Comparison of ENCODE assay signal across 1 cellular context in the genomic region with DNA sequence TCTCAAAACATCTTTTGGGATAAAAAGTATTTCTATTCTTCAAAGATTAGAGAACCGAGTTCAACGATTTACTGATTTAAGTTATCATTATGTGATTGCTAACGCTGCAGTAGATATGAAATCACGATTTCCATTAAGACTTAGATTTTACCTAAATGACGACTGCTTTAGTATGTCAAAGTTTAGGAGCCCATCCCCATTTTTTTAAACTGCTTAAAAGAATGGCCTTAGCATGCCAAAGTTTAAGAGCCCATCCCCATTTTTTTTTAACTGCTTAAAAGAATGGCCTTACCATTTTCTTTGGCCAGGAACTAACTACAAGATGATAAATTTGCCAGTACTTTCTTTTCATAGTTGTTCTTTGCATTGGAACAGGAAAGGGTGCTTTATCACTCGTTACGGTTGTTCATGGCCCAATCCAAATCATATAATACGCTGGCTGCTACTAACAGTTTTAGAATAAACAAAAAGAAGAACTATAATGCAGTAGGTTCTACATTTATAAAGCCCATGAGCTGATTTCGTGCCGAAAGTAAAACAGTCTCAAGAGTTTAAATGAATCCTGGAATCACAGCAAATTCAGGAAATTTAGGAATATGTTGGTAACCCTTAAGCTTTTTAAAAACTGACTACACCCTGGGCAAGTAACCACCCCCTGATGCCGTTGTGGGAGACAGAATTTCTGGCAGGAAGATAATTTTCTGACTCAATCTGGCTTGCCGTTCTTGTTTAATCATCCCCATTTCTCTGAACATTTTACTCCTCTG.
TF ChIP-seq lines count a peak whose summit lies in the region.

No MANE protein-coding gene starts in this region.

TF ChIP-seq in K562, 482 proteins besides CTCF, POLR2A, EP300 and RAD21 (continues in another document):
- TF ChIP-seq, protein P1, sequence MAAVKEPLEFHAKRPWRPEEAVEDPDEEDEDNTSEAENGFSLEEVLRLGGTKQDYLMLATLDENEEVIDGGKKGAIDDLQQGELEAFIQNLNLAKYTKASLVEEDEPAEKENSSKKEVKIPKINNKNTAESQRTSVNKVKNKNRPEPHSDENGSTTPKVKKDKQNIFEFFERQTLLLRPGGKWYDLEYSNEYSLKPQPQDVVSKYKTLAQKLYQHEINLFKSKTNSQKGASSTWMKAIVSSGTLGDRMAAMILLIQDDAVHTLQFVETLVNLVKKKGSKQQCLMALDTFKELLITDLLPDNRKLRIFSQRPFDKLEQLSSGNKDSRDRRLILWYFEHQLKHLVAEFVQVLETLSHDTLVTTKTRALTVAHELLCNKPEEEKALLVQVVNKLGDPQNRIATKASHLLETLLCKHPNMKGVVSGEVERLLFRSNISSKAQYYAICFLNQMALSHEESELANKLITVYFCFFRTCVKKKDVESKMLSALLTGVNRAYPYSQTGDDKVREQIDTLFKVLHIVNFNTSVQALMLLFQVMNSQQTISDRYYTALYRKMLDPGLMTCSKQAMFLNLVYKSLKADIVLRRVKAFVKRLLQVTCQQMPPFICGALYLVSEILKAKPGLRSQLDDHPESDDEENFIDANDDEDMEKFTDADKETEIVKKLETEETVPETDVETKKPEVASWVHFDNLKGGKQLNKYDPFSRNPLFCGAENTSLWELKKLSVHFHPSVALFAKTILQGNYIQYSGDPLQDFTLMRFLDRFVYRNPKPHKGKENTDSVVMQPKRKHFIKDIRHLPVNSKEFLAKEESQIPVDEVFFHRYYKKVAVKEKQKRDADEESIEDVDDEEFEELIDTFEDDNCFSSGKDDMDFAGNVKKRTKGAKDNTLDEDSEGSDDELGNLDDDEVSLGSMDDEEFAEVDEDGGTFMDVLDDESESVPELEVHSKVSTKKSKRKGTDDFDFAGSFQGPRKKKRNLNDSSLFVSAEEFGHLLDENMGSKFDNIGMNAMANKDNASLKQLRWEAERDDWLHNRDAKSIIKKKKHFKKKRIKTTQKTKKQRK (IDR thresholded peaks at IDR 0.05; ENCODE audit: borderline replicate concordance, low read depth, low read length) = no peak
- TF ChIP-seq SP1 (CRISPR knock-in tag; IDR thresholded peaks at IDR 0.05) = peak; percentile 13; the same call in 1 of the 2 replicates
- TF ChIP-seq, protein P2, sequence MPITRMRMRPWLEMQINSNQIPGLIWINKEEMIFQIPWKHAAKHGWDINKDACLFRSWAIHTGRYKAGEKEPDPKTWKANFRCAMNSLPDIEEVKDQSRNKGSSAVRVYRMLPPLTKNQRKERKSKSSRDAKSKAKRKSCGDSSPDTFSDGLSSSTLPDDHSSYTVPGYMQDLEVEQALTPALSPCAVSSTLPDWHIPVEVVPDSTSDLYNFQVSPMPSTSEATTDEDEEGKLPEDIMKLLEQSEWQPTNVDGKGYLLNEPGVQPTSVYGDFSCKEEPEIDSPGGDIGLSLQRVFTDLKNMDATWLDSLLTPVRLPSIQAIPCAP (CRISPR knock-in tag; IDR thresholded peaks at IDR 0.05; ENCODE audit: borderline replicate concordance) = no peak
- TF ChIP-seq MYBL2 (IDR thresholded peaks at IDR 0.05; ENCODE audit: low read depth) = no peak
- no peak for TF ChIP-seq MYBL2 (CRISPR knock-in tag; IDR thresholded peaks at IDR 0.05; ENCODE audit: borderline replicate concordance)
- no peak for TF ChIP-seq SRSF7 (optimal IDR thresholded peaks at IDR 0.05; ENCODE audit: low read depth, low read length)
- no peak for TF ChIP-seq RBM25 (IDR thresholded peaks at IDR 0.05; ENCODE audit: low read depth, low read length, severe bottlenecking)
- TF ChIP-seq POLR2H (tag; IDR thresholded peaks at IDR 0.05; ENCODE audit: low read depth) = no peak
- TF ChIP-seq, protein P3, sequence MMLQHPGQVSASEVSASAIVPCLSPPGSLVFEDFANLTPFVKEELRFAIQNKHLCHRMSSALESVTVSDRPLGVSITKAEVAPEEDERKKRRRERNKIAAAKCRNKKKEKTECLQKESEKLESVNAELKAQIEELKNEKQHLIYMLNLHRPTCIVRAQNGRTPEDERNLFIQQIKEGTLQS (IDR thresholded peaks at IDR 0.05) = no peak
- TF ChIP-seq, protein P3 (CRISPR knock-in tag; conservative IDR thresholded peaks at IDR 0.05) = no peak
- TF ChIP-seq ZNF584 (CRISPR knock-in tag; IDR thresholded peaks at IDR 0.05; ENCODE audit: low read depth) = no peak
- no peak for TF ChIP-seq BRD4 (IDR thresholded peaks at IDR 0.05)
- TF ChIP-seq ZNF707 (CRISPR knock-in tag; conservative IDR thresholded peaks at IDR 0.05) = no peak
- TF ChIP-seq ZKSCAN3 (CRISPR knock-in tag; IDR thresholded peaks at IDR 0.05) = no peak
- TF ChIP-seq, protein P4, sequence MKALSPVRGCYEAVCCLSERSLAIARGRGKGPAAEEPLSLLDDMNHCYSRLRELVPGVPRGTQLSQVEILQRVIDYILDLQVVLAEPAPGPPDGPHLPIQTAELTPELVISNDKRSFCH (CRISPR knock-in tag; IDR thresholded peaks at IDR 0.05) = no peak
- TF ChIP-seq, protein P4 (tag; IDR thresholded peaks at IDR 0.05) = no peak
- TF ChIP-seq ZBTB8A (IDR thresholded peaks at IDR 0.05; ENCODE audit: partially characterized antibody) = no peak
- TF ChIP-seq, protein P5, sequence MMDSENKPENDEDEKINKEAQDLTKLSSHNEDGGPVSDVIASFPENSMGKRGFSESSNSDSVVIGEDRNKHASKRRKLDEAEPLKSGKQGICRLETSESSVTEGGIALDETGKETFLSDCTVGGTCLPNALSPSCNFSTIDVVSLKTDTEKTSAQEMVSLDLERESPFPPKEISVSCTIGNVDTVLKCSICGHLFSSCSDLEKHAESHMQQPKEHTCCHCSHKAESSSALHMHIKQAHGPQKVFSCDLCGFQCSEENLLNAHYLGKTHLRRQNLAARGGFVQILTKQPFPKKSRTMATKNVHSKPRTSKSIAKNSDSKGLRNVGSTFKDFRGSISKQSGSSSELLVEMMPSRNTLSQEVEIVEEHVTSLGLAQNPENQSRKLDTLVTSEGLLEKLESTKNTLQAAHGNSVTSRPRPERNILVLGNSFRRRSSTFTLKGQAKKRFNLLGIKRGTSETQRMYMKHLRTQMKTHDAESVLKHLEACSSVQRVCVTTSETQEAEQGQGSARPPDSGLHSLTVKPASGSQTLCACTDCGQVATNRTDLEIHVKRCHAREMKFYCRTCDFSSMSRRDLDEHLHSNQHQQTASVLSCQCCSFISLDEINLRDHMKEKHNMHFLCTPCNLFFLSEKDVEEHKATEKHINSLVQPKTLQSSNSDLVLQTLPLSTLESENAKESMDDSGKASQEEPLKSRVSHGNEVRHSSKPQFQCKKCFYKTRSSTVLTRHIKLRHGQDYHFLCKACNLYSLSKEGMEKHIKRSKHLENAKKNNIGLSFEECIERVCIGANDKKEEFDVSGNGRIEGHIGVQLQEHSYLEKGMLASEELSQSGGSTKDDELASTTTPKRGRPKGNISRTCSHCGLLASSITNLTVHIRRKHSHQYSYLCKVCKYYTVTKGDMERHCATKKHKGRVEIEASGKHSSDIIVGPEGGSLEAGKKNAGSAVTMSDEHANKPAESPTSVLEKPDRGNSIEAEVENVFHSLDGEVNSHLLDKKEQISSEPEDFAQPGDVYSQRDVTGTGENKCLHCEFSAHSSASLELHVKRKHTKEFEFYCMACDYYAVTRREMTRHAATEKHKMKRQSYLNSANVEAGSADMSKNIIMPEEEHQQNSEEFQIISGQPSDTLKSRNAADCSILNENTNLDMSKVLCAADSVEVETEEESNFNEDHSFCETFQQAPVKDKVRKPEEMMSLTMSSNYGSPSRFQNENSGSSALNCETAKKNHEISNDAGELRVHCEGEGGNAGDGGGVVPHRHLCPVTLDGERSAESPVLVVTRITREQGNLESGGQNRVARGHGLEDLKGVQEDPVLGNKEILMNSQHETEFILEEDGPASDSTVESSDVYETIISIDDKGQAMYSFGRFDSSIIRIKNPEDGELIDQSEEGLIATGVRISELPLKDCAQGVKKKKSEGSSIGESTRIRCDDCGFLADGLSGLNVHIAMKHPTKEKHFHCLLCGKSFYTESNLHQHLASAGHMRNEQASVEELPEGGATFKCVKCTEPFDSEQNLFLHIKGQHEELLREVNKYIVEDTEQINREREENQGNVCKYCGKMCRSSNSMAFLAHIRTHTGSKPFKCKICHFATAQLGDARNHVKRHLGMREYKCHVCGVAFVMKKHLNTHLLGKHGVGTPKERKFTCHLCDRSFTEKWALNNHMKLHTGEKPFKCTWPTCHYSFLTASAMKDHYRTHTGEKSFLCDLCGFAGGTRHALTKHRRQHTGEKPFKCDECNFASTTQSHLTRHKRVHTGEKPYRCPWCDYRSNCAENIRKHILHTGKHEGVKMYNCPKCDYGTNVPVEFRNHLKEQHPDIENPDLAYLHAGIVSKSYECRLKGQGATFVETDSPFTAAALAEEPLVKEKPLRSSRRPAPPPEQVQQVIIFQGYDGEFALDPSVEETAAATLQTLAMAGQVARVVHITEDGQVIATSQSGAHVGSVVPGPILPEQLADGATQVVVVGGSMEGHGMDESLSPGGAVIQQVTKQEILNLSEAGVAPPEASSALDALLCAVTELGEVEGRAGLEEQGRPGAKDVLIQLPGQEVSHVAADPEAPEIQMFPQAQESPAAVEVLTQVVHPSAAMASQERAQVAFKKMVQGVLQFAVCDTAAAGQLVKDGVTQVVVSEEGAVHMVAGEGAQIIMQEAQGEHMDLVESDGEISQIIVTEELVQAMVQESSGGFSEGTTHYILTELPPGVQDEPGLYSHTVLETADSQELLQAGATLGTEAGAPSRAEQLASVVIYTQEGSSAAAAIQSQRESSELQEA (IDR thresholded peaks at IDR 0.05; ENCODE audit: low read depth) = 0 out of 2 replicates have a peak, but pooled peaks have one; percentile 34
- no peak for TF ChIP-seq RBM14 (IDR thresholded peaks at IDR 0.05; ENCODE audit: borderline replicate concordance, insufficient read depth, low read depth, low read length)
- TF ChIP-seq, protein P6, sequence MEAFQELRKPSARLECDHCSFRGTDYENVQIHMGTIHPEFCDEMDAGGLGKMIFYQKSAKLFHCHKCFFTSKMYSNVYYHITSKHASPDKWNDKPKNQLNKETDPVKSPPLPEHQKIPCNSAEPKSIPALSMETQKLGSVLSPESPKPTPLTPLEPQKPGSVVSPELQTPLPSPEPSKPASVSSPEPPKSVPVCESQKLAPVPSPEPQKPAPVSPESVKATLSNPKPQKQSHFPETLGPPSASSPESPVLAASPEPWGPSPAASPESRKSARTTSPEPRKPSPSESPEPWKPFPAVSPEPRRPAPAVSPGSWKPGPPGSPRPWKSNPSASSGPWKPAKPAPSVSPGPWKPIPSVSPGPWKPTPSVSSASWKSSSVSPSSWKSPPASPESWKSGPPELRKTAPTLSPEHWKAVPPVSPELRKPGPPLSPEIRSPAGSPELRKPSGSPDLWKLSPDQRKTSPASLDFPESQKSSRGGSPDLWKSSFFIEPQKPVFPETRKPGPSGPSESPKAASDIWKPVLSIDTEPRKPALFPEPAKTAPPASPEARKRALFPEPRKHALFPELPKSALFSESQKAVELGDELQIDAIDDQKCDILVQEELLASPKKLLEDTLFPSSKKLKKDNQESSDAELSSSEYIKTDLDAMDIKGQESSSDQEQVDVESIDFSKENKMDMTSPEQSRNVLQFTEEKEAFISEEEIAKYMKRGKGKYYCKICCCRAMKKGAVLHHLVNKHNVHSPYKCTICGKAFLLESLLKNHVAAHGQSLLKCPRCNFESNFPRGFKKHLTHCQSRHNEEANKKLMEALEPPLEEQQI (IDR thresholded peaks at IDR 0.05) = no peak
- TF ChIP-seq, protein P7, sequence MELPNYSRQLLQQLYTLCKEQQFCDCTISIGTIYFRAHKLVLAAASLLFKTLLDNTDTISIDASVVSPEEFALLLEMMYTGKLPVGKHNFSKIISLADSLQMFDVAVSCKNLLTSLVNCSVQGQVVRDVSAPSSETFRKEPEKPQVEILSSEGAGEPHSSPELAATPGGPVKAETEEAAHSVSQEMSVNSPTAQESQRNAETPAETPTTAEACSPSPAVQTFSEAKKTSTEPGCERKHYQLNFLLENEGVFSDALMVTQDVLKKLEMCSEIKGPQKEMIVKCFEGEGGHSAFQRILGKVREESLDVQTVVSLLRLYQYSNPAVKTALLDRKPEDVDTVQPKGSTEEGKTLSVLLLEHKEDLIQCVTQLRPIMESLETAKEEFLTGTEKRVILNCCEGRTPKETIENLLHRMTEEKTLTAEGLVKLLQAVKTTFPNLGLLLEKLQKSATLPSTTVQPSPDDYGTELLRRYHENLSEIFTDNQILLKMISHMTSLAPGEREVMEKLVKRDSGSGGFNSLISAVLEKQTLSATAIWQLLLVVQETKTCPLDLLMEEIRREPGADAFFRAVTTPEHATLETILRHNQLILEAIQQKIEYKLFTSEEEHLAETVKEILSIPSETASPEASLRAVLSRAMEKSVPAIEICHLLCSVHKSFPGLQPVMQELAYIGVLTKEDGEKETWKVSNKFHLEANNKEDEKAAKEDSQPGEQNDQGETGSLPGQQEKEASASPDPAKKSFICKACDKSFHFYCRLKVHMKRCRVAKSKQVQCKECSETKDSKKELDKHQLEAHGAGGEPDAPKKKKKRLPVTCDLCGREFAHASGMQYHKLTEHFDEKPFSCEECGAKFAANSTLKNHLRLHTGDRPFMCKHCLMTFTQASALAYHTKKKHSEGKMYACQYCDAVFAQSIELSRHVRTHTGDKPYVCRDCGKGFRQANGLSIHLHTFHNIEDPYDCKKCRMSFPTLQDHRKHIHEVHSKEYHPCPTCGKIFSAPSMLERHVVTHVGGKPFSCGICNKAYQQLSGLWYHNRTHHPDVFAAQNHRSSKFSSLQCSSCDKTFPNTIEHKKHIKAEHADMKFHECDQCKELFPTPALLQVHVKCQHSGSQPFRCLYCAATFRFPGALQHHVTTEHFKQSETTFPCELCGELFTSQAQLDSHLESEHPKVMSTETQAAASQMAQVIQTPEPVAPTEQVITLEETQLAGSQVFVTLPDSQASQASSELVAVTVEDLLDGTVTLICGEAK (IDR thresholded peaks at IDR 0.05) = 0 out of 2 replicates have a peak, but pooled peaks have one; percentile 37
- TF ChIP-seq, protein P7 (CRISPR knock-in tag; IDR thresholded peaks at IDR 0.05) = no peak
